In the genomic region with DNA sequence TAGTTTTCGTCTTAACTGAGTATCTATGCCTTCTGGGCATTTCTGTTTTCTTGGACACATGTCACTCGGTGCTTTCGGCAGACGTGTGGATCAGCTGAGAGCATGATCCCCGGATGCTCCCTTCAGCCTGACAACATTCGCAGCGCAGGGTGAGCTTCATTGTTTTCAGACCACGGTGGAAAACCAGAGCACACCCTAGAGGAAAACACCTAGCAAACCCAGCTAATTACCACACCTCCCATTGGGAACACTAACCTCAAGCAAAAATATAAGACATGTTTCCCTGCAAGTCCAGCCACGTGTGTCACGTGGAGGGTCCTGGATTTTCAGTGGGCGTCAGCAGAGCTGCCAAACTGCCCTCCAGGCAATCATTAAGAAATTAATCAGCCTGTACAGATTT, we compare ENCODE assay signal across 23 cellular contexts. TPM values are rescaled to one million over a fixed set of nuclear protein-coding genes. Genes with fewer than 3 reads are reported as not detected.
A peak's percentile ranks its signal among the peaks of the same experiment; 100 is the strongest.
DNase-seq lines count a peak whose midpoint lies in the region; ATAC-seq and TF ChIP-seq lines count a peak whose summit lies in the region.
"Had no signal": no experiment of that assay in that cellular context is flagged by ENCODE, and none has a peak within 500 bp of the region (broad histone marks: within the 10 kb centered on the region; RNA-seq: fewer than 3 reads in every experiment).

No MANE protein-coding gene starts in this region.

- H3K27ac Mint-ChIP-seq in mesothelial cell of epicardium, result peak overlapping the region; percentile 33
- H3K27ac Mint-ChIP-seq in stimulated activated effector memory CD8-positive, alpha-beta T cell treated with anti-CD3 and anti-CD28 coated beads, Interleukin-12 subunit alpha, Interleukin-12 subunit beta, amount 100 ng/mL, for 72 hours, result no peak overlapping the region
- H3K27ac Mint-ChIP-seq in activated CD4-positive, alpha-beta memory T cell treated with anti-CD3 and anti-CD28 coated beads for 36 hours, result no peak overlapping the region
- H3K27ac Mint-ChIP-seq: activated CD4-positive, alpha-beta T cell treated with anti-CD3 and anti-CD28 coated beads for 36 hours; progenitor cell of endocrine pancreas; stimulated activated memory B cell treated with anti-CD40 and anti-IgM and Interleukin-4, amounts not matched to agents 10 μg/mL and 1 μg/mL and 100 μg/mL, for 72 hours had no signal

- CTCF ChIA-PET in activated CD4-positive, alpha-beta memory T cell treated with anti-CD3 and anti-CD28 coated beads for 36 hours (lab: Charles Lee), result no interaction called here

- no peak for TF ChIP-seq EP300 in Ishikawa (IDR thresholded peaks at IDR 0.05; ENCODE audit: borderline replicate concordance)

- no peaks in the 10 kb centered on the region for H3K9me3 Mint-ChIP-seq in mesothelial cell of epicardium
- no peaks in the 10 kb centered on the region for H3K9me3 Mint-ChIP-seq in stimulated activated effector memory CD8-positive, alpha-beta T cell treated with anti-CD3 and anti-CD28 coated beads, Interleukin-12 subunit alpha, Interleukin-12 subunit beta, amount 100 ng/mL, for 72 hours
- H3K9me3 Mint-ChIP-seq in activated CD4-positive, alpha-beta memory T cell treated with anti-CD3 and anti-CD28 coated beads for 36 hours, result no peaks in the 10 kb centered on the region
- H3K9me3 Mint-ChIP-seq: naive B cell; stimulated activated memory B cell treated with anti-CD40 and anti-IgM and Interleukin-4, amounts not matched to agents 10 μg/mL and 1 μg/mL and 100 μg/mL, for 72 hours had no signal

- TF ChIP-seq CTCF in breast epithelium (IDR thresholded peaks at IDR 0.05) (no peak), mesothelial cell of epicardium (IDR thresholded peaks at IDR 0.05; ENCODE audit: unreplicated experiment) (no peak), body of pancreas (IDR thresholded peaks at IDR 0.05) (no peak)

- H3K27ac ChIP-seq in breast epithelium (peak overlapping the region; percentile 1 to 68), body of pancreas (no peak overlapping the region)
- H3K27ac ChIP-seq: gastrocnemius medialis, SJSA1, spleen, tibial nerve had no signal

- H3K36me3 Mint-ChIP-seq in mesothelial cell of epicardium, result no peaks in the 10 kb centered on the region
- H3K36me3 Mint-ChIP-seq in stimulated activated effector memory CD8-positive, alpha-beta T cell treated with anti-CD3 and anti-CD28 coated beads, Interleukin-12 subunit alpha, Interleukin-12 subunit beta, amount 100 ng/mL, for 72 hours, result no peaks in the 10 kb centered on the region
- H3K36me3 Mint-ChIP-seq in activated CD4-positive, alpha-beta memory T cell treated with anti-CD3 and anti-CD28 coated beads for 36 hours, result no peaks in the 10 kb centered on the region
- H3K36me3 Mint-ChIP-seq: naive B cell; stimulated activated memory B cell treated with anti-CD40 and anti-IgM and Interleukin-4, amounts not matched to agents 10 μg/mL and 1 μg/mL and 100 μg/mL, for 72 hours had no signal

- H3K9me3 ChIP-seq in breast epithelium, result no peaks in the 10 kb centered on the region
- no peaks in the 10 kb centered on the region for H3K9me3 ChIP-seq in body of pancreas
- H3K9me3 ChIP-seq: gastrocnemius medialis, SJSA1, spleen, tibial nerve had no signal

- H3K27me3 ChIP-seq in breast epithelium (no peaks in the 10 kb centered on the region), body of pancreas (no peaks in the 10 kb centered on the region)
- H3K27me3 ChIP-seq: gastrocnemius medialis, SJSA1, spleen, tibial nerve had no signal

- H3K4me1 ChIP-seq in breast epithelium, result no peaks in the 10 kb centered on the region
- peaks cover 22% of the 10 kb centered on the region for H3K4me1 ChIP-seq in body of pancreas
- H3K4me1 ChIP-seq: spleen had no signal

- no peak for TF ChIP-seq RAD21 in Ishikawa (IDR thresholded peaks at IDR 0.05; ENCODE audit: low read depth)

- intact Hi-C loops in breast epithelium (cut with DNase I; ENCODE audit: low total_unique reads) (no loop called here), body of pancreas (cut with DNase I) (no loop called here)
- intact Hi-C loops in activated CD4-positive, alpha-beta memory T cell treated with anti-CD3 and anti-CD28 coated beads for 36 hours (cut with micrococcal nuclease), result no loop called here

- H3K4me3 Mint-ChIP-seq in mesothelial cell of epicardium, result no peak overlapping the region
- no peak overlapping the region for H3K4me3 Mint-ChIP-seq in stimulated activated effector memory CD8-positive, alpha-beta T cell treated with anti-CD3 and anti-CD28 coated beads, Interleukin-12 subunit alpha, Interleukin-12 subunit beta, amount 100 ng/mL, for 72 hours
- H3K4me3 Mint-ChIP-seq in activated CD4-positive, alpha-beta memory T cell treated with anti-CD3 and anti-CD28 coated beads for 36 hours, result no peak overlapping the region
- H3K4me3 Mint-ChIP-seq: activated CD4-positive, alpha-beta T cell treated with anti-CD3 and anti-CD28 coated beads for 36 hours; naive B cell; stimulated activated memory B cell treated with anti-CD40 and anti-IgM and Interleukin-4, amounts not matched to agents 10 μg/mL and 1 μg/mL and 100 μg/mL, for 72 hours had no signal

- H3K36me3 ChIP-seq in breast epithelium, result no peaks in the 10 kb centered on the region
- no peaks in the 10 kb centered on the region for H3K36me3 ChIP-seq in body of pancreas (replicated peaks in 1 of 2; ENCODE audit: insufficient read depth in 1 of 2, low read depth in 2 of 2)
- H3K36me3 ChIP-seq: gastrocnemius medialis, SJSA1, spleen, tibial nerve had no signal

- ATAC-seq in body of pancreas, result no peak
- ATAC-seq in stimulated activated effector memory CD8-positive, alpha-beta T cell treated with anti-CD3 and anti-CD28 coated beads, Interleukin-12 subunit alpha, Interleukin-12 subunit beta, amount 100 ng/mL, for 72 hours, result no peak
- ATAC-seq: activated CD4-positive, alpha-beta T cell treated with anti-CD3 and anti-CD28 coated beads for 36 hours; gastrocnemius medialis; stimulated activated memory B cell treated with anti-CD40 and anti-IgM and Interleukin-4, amounts not matched to agents 10 μg/mL and 1 μg/mL and 100 μg/mL, for 72 hours had no signal

- DNase-seq in NCI-H1092 treated with DMSO at 0.1 percent for 48 hours (lab: John Stamatoyannopoulos, UW) (peak; percentile 26), NCI-H1092 (lab: John Stamatoyannopoulos, UW) (no peak), breast epithelium (ENCODE audit: low spot score in 2 of 2) (peak in 1 of 2 donors; percentile 80), mesothelial cell of epicardium (ENCODE audit: low spot score in 2 of 2, unreplicated experiment in 2 of 2) (no peak), body of pancreas (no peak)
- DNase-seq in stimulated activated effector memory CD8-positive, alpha-beta T cell treated with anti-CD3 and anti-CD28 coated beads, Interleukin-12 subunit alpha, Interleukin-12 subunit beta, amount 100 ng/mL, for 72 hours (ENCODE audit: low spot score in 2 of 2), result no peak
- no peak for DNase-seq in activated CD4-positive, alpha-beta memory T cell treated with anti-CD3 and anti-CD28 coated beads for 36 hours
- DNase-seq: 8988T; activated CD4-positive, alpha-beta T cell treated with anti-CD3 and anti-CD28 coated beads for 36 hours; activated CD8-positive, alpha-beta memory T cell treated with anti-CD3 and anti-CD28 coated beads, Interleukin-2, amount 50 U/mL, for 4 hours; activated gamma-delta T cell treated with Interleukin-2 at 50 U/mL for 16 hours; C1 segment of cervical spinal cord; DND-41; gastrocnemius medialis; IMR-90; naive B cell; spleen; T1000 had no signal

- no peaks in the 10 kb centered on the region for H3K27me3 Mint-ChIP-seq in mesothelial cell of epicardium (ENCODE audit: low read depth)
- peaks cover 3% of the 10 kb centered on the region for H3K27me3 Mint-ChIP-seq in activated CD4-positive, alpha-beta memory T cell treated with anti-CD3 and anti-CD28 coated beads for 36 hours
- H3K27me3 Mint-ChIP-seq: stimulated activated memory B cell treated with anti-CD40 and anti-IgM and Interleukin-4, amounts not matched to agents 10 μg/mL and 1 μg/mL and 100 μg/mL, for 72 hours had no signal

- POLR2A ChIA-PET in activated CD4-positive, alpha-beta memory T cell treated with anti-CD3 and anti-CD28 coated beads for 36 hours (lab: Charles Lee), result no interaction called here

- peaks cover 19% of the 10 kb centered on the region for H3K4me1 Mint-ChIP-seq in mesothelial cell of epicardium
- peaks cover 2% of the 10 kb centered on the region for H3K4me1 Mint-ChIP-seq in stimulated activated effector memory CD8-positive, alpha-beta T cell treated with anti-CD3 and anti-CD28 coated beads, Interleukin-12 subunit alpha, Interleukin-12 subunit beta, amount 100 ng/mL, for 72 hours
- peaks cover 7% of the 10 kb centered on the region for H3K4me1 Mint-ChIP-seq in activated CD4-positive, alpha-beta memory T cell treated with anti-CD3 and anti-CD28 coated beads for 36 hours (ENCODE audit: low read depth)
- H3K4me1 Mint-ChIP-seq: naive B cell; stimulated activated memory B cell treated with anti-CD40 and anti-IgM and Interleukin-4, amounts not matched to agents 10 μg/mL and 1 μg/mL and 100 μg/mL, for 72 hours had no signal

- H3K4me3 ChIP-seq in breast epithelium, result peak overlapping the region in 1 of 3 donors; percentile 41
- no peak overlapping the region for H3K4me3 ChIP-seq in body of pancreas
- H3K4me3 ChIP-seq: gastrocnemius medialis, SJSA1, spleen, tibial nerve had no signal

- WGBS in body of pancreas, 2 donors, result 42 to 43% methylated on average over 9 to 11 of the region's 11 CpGs

- no peak for TF ChIP-seq POLR2A in breast epithelium (IDR thresholded peaks at IDR 0.05)
- TF ChIP-seq POLR2A in body of pancreas (IDR thresholded peaks at IDR 0.05), result no peak

TF ChIP-seq in Ishikawa, 13 proteins besides CTCF, POLR2A, EP300 and RAD21 (continues in another document):
- TF ChIP-seq TCF12 (IDR thresholded peaks at IDR 0.05; ENCODE audit: low read depth), result no peak

RNA-seq across cellular contexts. Expression of gene ANKRD29, which starts 31.0 kb away (rescaled TPM):
- 10 to 100 TPM in 1 of 3 donors, 1 to 10 TPM in 2; 8.8 to 13.8 (median 9.9) TPM for total RNA-seq in breast epithelium
- 2.3 to 2.9 TPM (median 2.4 TPM) in 3 replicates for total RNA-seq in mesothelial cell of epicardium
- 1 to 10 TPM in 1 of 2 donors, under 1 TPM in 1; 0.52 to 3.3 TPM for total RNA-seq in body of pancreas
- not detected for total RNA-seq in activated CD4-positive, alpha-beta memory T cell treated with anti-CD3 and anti-CD28 coated beads for 36 hours

RNA-seq across cellular contexts. Expression of gene NPC1, which starts 45.4 kb away (rescaled TPM):
- total RNA-seq in breast epithelium, result 100 to 1,000 TPM in 1 of 3 donors, 10 to 100 TPM in 2; 39.5 to 100 (median 81.3) TPM
- total RNA-seq in mesothelial cell of epicardium, result 35.5 to 39.9 TPM (median 35.8 TPM) in 3 replicates
- 10 to 100 TPM; 27.2 to 27.7 TPM for total RNA-seq in body of pancreas
- total RNA-seq in activated CD4-positive, alpha-beta memory T cell treated with anti-CD3 and anti-CD28 coated beads for 36 hours, result 10 to 100 TPM; 39.3 to 39.9 TPM

RNA-seq across cellular contexts. Expression of gene LAMA3, which starts 57.5 kb away (rescaled TPM):
- total RNA-seq in breast epithelium (100 to 1,000 TPM in 2 of 3 donors, 10 to 100 TPM in 1; 43.4 to 173 (median 127) TPM), mesothelial cell of epicardium (6.1 to 7.4 TPM (median 6.7 TPM) in 3 replicates), body of pancreas (10 to 100 TPM in 1 of 2 donors, 1 to 10 TPM in 1; 9.3 to 21.1 TPM)
- under 1 TPM in 1 of 2 experiments, not detected in 1; 0.07 TPM for total RNA-seq in activated CD4-positive, alpha-beta memory T cell treated with anti-CD3 and anti-CD28 coated beads for 36 hours

Comparison
In these comparisons a context has a peak if more than half of its experiments do, and no peak if none do; other contexts are left out.
1. H3K27ac ChIP-seq: peak in breast epithelium (2 of 2); none in body of pancreas (0 of 4).